In the genomic region with DNA sequence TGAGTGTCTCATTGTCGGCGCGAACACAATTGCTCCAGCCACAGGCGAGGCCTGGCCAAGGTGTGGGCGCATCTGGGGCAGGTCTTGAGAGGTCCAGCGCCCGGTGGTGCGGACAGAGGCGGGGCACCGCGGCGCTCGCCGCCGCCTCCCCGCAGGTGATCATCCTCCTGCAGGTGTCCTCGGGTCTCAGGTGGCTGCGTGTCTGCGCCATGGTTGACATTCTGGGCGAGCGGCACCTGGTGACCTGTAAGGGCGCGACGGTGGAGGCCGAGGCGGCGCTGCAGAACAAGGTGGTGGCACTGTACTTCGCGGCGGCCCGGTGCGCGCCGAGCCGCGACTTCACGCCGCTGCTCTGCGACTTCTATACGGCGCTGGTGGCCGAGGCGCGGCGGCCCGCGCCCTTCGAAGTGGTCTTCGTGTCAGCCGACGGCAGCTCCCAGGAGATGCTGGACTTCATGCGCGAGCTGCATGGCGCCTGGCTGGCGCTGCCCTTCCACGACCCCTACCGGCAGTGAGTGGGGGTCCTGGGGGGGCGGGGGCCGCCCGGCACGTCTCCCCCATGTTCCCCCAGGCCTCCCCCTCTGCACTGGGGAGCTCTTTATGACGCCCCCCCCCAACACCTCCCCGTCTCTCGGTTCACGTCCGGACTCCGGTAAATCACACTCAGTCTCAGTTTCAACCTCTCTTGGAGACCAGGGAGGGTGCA, we compare ENCODE assay signal across 8 cellular contexts. TPM values are rescaled to one million over a fixed set of nuclear protein-coding genes. Genes with fewer than 3 reads are reported as not detected.
A peak's percentile ranks its signal among the peaks of the same experiment; 100 is the strongest.
DNase-seq lines count a peak whose midpoint lies in the region; ATAC-seq and TF ChIP-seq lines count a peak whose summit lies in the region.

No MANE protein-coding gene starts in this region.

- POLR2A ChIA-PET in HEK293T (lab: Yijun Ruan, JAX), result no interaction called here
- POLR2A ChIA-PET in activated CD4-positive, alpha-beta memory T cell treated with anti-CD3 and anti-CD28 coated beads for 36 hours (lab: Charles Lee), result no interaction called here

- H3K27ac Mint-ChIP-seq in activated CD4-positive, alpha-beta memory T cell treated with anti-CD3 and anti-CD28 coated beads for 36 hours, result no peak overlapping the region
- no peak overlapping the region for H3K27ac Mint-ChIP-seq in glutamatergic neuron (ENCODE audit: unreplicated experiment)

- no peak for TF ChIP-seq CTCF in glutamatergic neuron (IDR thresholded peaks at IDR 0.05; ENCODE audit: partially characterized antibody, unreplicated experiment)
- peak; percentile 35 for TF ChIP-seq CTCF in retinal pigment epithelial cell (conservative IDR thresholded peaks at IDR 0.05; ENCODE audit: low read depth, low read length)
- no peak for TF ChIP-seq CTCF in lower leg skin (IDR thresholded peaks at IDR 0.05)

- peak overlapping the region; percentile 2 for H3K4me3 Mint-ChIP-seq in activated CD4-positive, alpha-beta memory T cell treated with anti-CD3 and anti-CD28 coated beads for 36 hours
- peak overlapping the region; percentile 64 for H3K4me3 Mint-ChIP-seq in glutamatergic neuron (ENCODE audit: unreplicated experiment)

- no peaks in the 10 kb centered on the region for H3K9me3 Mint-ChIP-seq in activated CD4-positive, alpha-beta memory T cell treated with anti-CD3 and anti-CD28 coated beads for 36 hours
- H3K9me3 Mint-ChIP-seq in glutamatergic neuron (ENCODE audit: unreplicated experiment), result peaks cover 4% of the 10 kb centered on the region

- peaks cover 12% of the 10 kb centered on the region for H3K4me1 Mint-ChIP-seq in activated CD4-positive, alpha-beta memory T cell treated with anti-CD3 and anti-CD28 coated beads for 36 hours (ENCODE audit: low read depth)
- peaks cover 11% of the 10 kb centered on the region for H3K4me1 Mint-ChIP-seq in glutamatergic neuron (ENCODE audit: low read depth, unreplicated experiment)

- H3K36me3 Mint-ChIP-seq in activated CD4-positive, alpha-beta memory T cell treated with anti-CD3 and anti-CD28 coated beads for 36 hours, result no peaks in the 10 kb centered on the region
- H3K36me3 Mint-ChIP-seq in glutamatergic neuron (ENCODE audit: unreplicated experiment), result no peaks in the 10 kb centered on the region

- H3K27me3 Mint-ChIP-seq in activated CD4-positive, alpha-beta memory T cell treated with anti-CD3 and anti-CD28 coated beads for 36 hours, result peaks cover 35% of the 10 kb centered on the region
- peaks cover 14% of the 10 kb centered on the region for H3K27me3 Mint-ChIP-seq in glutamatergic neuron (ENCODE audit: unreplicated experiment)

- intact Hi-C loops in activated CD4-positive, alpha-beta memory T cell treated with anti-CD3 and anti-CD28 coated beads for 36 hours (cut with micrococcal nuclease), result no loop called here
- intact Hi-C loops in lower leg skin (cut with DNase I; ENCODE audit: low total_unique reads), result no loop called here

- DNase-seq in HEK293T (ENCODE audit: extremely low spot score) (peak; percentile 40), glutamatergic neuron (peak; percentile 54), retinal pigment epithelial cell (ENCODE audit: low read depth) (no peak), lower leg skin (ENCODE audit: low spot score in 2 of 2) (no peak)
- peak; percentile 16 for DNase-seq in activated CD4-positive, alpha-beta memory T cell treated with anti-CD3 and anti-CD28 coated beads for 36 hours

- H3K4me3 ChIP-seq in retinal pigment epithelial cell (ENCODE audit: low read length) (peak overlapping the region; percentile 68), lower leg skin (ENCODE audit: low read depth, poor library complexity, severe bottlenecking) (no peak overlapping the region)

- ATAC-seq in GM18858 (IDR thresholded peaks at IDR 0.05; ENCODE audit: unreplicated experiment), result no peak
- no peak for ATAC-seq in GM19324 (IDR thresholded peaks at IDR 0.05; ENCODE audit: low FRiP score, unreplicated experiment)
- ATAC-seq in GM19035 (IDR thresholded peaks at IDR 0.05; ENCODE audit: unreplicated experiment), result no peak

- 4% methylated on average over 27 of the region's 67 CpGs; no CpG with 5 or more reads in 1 of the 2 donors for WGBS in lower leg skin, 2 donors

- TF ChIP-seq POLR2A in lower leg skin (IDR thresholded peaks at IDR 0.05), result no peak

- CTCF ChIA-PET in HEK293T (lab: Yijun Ruan, JAX), result no interaction called here
- CTCF ChIA-PET in activated CD4-positive, alpha-beta memory T cell treated with anti-CD3 and anti-CD28 coated beads for 36 hours (lab: Charles Lee), result no interaction called here

TF ChIP-seq in HEK293T, 16 proteins besides CTCF, POLR2A, EP300 and RAD21:
- no peak for TF ChIP-seq TARDBP (IDR thresholded peaks at IDR 0.05)
- peak; percentile 80 for TF ChIP-seq L3MBTL2 (conservative IDR thresholded peaks at IDR 0.05)

RNA-seq across cellular contexts. Expression of gene NXNL2, which starts 0.4 kb away (rescaled TPM):
- total RNA-seq in activated CD4-positive, alpha-beta memory T cell treated with anti-CD3 and anti-CD28 coated beads for 36 hours, result not detected
- total RNA-seq in glutamatergic neuron (ENCODE audit: unreplicated experiment) (not detected), lower leg skin (1 to 10 TPM in 2 of 4 donors, under 1 TPM in 1, not detected in 1; 0.44 to 4.4 (median 1.1) TPM)

Comparison
In these comparisons a context has a peak if more than half of its experiments do, and no peak if none do; other contexts are left out.
1. DNase-seq: peak in HEK293T (single experiment), activated CD4-positive, alpha-beta memory T cell treated with anti-CD3 and anti-CD28 coated beads for 36 hours (single experiment) and glutamatergic neuron (single experiment); none in retinal pigment epithelial cell (single experiment) and lower leg skin (0 of 2).